17 cellular contexts compared by ENCODE assay signal in genomic region chr19:23407597-23407996, GRCh38. TPM values are rescaled to one million over a fixed set of nuclear protein-coding genes. Genes with fewer than 3 reads are reported as not detected.
DNase-seq lines count a peak whose midpoint lies in the region; ATAC-seq and TF ChIP-seq lines count a peak whose summit lies in the region.
"Had no signal": no experiment of that assay in that cellular context is flagged by ENCODE, and none has a peak within 500 bp of the region (broad histone marks: within the 10 kb centered on the region; RNA-seq: fewer than 3 reads in every experiment).

No MANE protein-coding gene starts in this region.

- no peaks in the 10 kb centered on the region for H3K9me3 ChIP-seq in transverse colon

- peaks cover 6 to 33% (median 18%) of the 10 kb centered on the region in 4 donors for H3K4me1 ChIP-seq in transverse colon

- 95% methylated on average over 2 of the region's 2 CpGs; no CpG with 5 or more reads in 1 of the 2 donors for WGBS in transverse colon (ENCODE audit: low coverage in 1 of 2), 2 donors

- in situ Hi-C loops in transverse colon (cut with MboI; ENCODE audit: low pct_ligation_motif_present in 1 of 4, low pct_unique_long_range_greater_than_20kb in 1 of 4, low sequenced_read_pairs in 3 of 4) = no loop called here

- no peak overlapping the region for H3K4me3 ChIP-seq in transverse colon
- H3K4me3 ChIP-seq: BLaER1, GM23338 had no signal

- peak; percentile 59 for ATAC-seq in esophagus mucosa
- ATAC-seq: CD8-positive, alpha-beta T cell; GM23338; HCT116 had no signal

- TF ChIP-seq POLR2A in transverse colon (IDR thresholded peaks at IDR 0.05) = no peak

- H3K27ac ChIP-seq in transverse colon = peak overlapping the region in 3 of 4 donors; percentile 29 to 36 (median 34)
- H3K27ac ChIP-seq: 22Rv1, BLaER1, C4-2B had no signal

- no peaks in the 10 kb centered on the region for H3K36me3 ChIP-seq in transverse colon

- TF ChIP-seq EP300 in transverse colon (IDR thresholded peaks at IDR 0.05; ENCODE audit: low read depth) = no peak

- no peak for TF ChIP-seq CTCF in transverse colon (IDR thresholded peaks at IDR 0.05)

- no peaks in the 10 kb centered on the region for H3K27me3 ChIP-seq in transverse colon
- H3K27me3 ChIP-seq: BLaER1 had no signal

- peak; percentile 4 for DNase-seq in SKM-1 treated with dmso at 0.1 percent for 144 hours (lab: John Stamatoyannopoulos, UW; ENCODE audit: unreplicated experiment)
- no peak for DNase-seq in SKM-1 (lab: John Stamatoyannopoulos, UW; ENCODE audit: unreplicated experiment)
- DNase-seq in transverse colon = no peak
- no peak for DNase-seq in cerebellum (ENCODE audit: low spot score)
- no peak for DNase-seq in NCI-H2171 (lab: John Stamatoyannopoulos, UW)
- DNase-seq: Caco-2; CD4-positive, CD25-positive, alpha-beta regulatory T cell; CD8-positive, alpha-beta T cell; DMS153; DND-41; H9 had no signal

- intact Hi-C loops in transverse colon (cut with DNase I; ENCODE audit: low total_unique reads) = no loop called here

RNA-seq across cellular contexts. Expression of gene ZNF91, which starts 12.3 kb away (rescaled TPM):
- total RNA-seq in esophagus mucosa (19.1 TPM), transverse colon (100 to 1,000 TPM in 3 of 4 donors, 10 to 100 TPM in 1; 93.9 to 236 (median 157) TPM), cerebellum (335 TPM)
